27 cellular contexts compared by ENCODE assay signal in genomic region chr4:100900134-100900533, GRCh38.
"Had no signal": no experiment of that assay in that cellular context is flagged by ENCODE, and none has a peak within 500 bp of the region (broad histone marks: within the 10 kb centered on the region; RNA-seq: fewer than 3 reads in every experiment).

No MANE protein-coding gene starts in this region.

- H3K9me3 Mint-ChIP-seq: naive thymus-derived CD8-positive, alpha-beta T cell; stimulated activated naive B cell treated with anti-CD40 and anti-IgM and Interleukin-4, amounts not matched to agents 10 μg/mL and 1 μg/mL and 100 μg/mL, for 72 hours had no signal

- H3K27me3 ChIP-seq: hepatocyte, neutrophil, stomach, testis, thyroid gland, transverse colon, upper lobe of left lung, uterus had no signal

- H3K4me2 ChIP-seq: hepatocyte had no signal

- H3K4me1 Mint-ChIP-seq: neural crest cell had no signal

- H3K4me1 ChIP-seq: left ventricle myocardium inferior, parathyroid adenoma, prostate gland, stomach, testis, thyroid gland, uterus had no signal

- DNase-seq: islet precursor cell; left ventricle myocardium inferior; naive thymus-derived CD8-positive, alpha-beta T cell; occipital lobe; retina; right cardiac atrium; stimulated activated CD4-positive, alpha-beta T cell treated with anti-CD3 and anti-CD28 coated beads, Interleukin-12 subunit alpha, Interleukin-12 subunit beta, amount 100 ng/mL, for 4 hours; stimulated activated CD4-positive, alpha-beta T cell treated with anti-CD3 and anti-CD28 coated beads, Interleukin-15, amount 100 ng/mL, for 24 hours; stimulated activated CD4-positive, alpha-beta T cell treated with anti-CD3 and anti-CD28 coated beads, Interleukin-2, amount 100 ng/mL, for 24 hours; stimulated activated CD4-positive, alpha-beta T cell treated with anti-CD3 and anti-CD28 coated beads, Interleukin-4, amount 100 ng/mL, for 1 hour; stimulated activated naive B cell treated with anti-CD40 and anti-IgM and Interleukin-4, amounts not matched to agents 10 μg/mL and 1 μg/mL and 100 μg/mL, for 72 hours; stimulated activated naive CD8-positive, alpha-beta T cell treated with anti-CD3 and anti-CD28 coated beads, Interleukin-15, Interleukin-2, amounts not matched to agents 100 U/mL and 50 U/mL, for 24 hours; stomach; testis; thyroid gland; transverse colon; upper lobe of left lung; uterus had no signal

- H3K36me3 Mint-ChIP-seq: naive thymus-derived CD8-positive, alpha-beta T cell; stimulated activated naive B cell treated with anti-CD40 and anti-IgM and Interleukin-4, amounts not matched to agents 10 μg/mL and 1 μg/mL and 100 μg/mL, for 72 hours had no signal

- H3K27ac Mint-ChIP-seq: naive thymus-derived CD8-positive, alpha-beta T cell; nephron; stimulated activated naive B cell treated with anti-CD40 and anti-IgM and Interleukin-4, amounts not matched to agents 10 μg/mL and 1 μg/mL and 100 μg/mL, for 72 hours had no signal

- ATAC-seq: naive thymus-derived CD8-positive, alpha-beta T cell; right cardiac atrium; sciatic nerve; stimulated activated naive B cell treated with anti-CD40 and anti-IgM and Interleukin-4, amounts not matched to agents 10 μg/mL and 1 μg/mL and 100 μg/mL, for 72 hours; stimulated activated naive CD8-positive, alpha-beta T cell treated with anti-CD3 and anti-CD28 coated beads, Interleukin-15, Interleukin-2, amounts not matched to agents 100 U/mL and 50 U/mL, for 24 hours had no signal

- H3K27ac ChIP-seq: hepatocyte, left ventricle myocardium inferior, neutrophil, parathyroid adenoma, prostate gland, skin epidermis, stomach, testis, thyroid gland, transverse colon, upper lobe of left lung, uterus had no signal

- H3K9me3 ChIP-seq: left ventricle myocardium inferior, neutrophil, prostate gland, stomach, testis, thyroid gland, transverse colon, upper lobe of left lung, uterus had no signal

- H2AFZ ChIP-seq: hepatocyte, parathyroid adenoma had no signal

- H3K4me3 Mint-ChIP-seq: naive thymus-derived CD8-positive, alpha-beta T cell; nephron; neural crest cell; stimulated activated naive B cell treated with anti-CD40 and anti-IgM and Interleukin-4, amounts not matched to agents 10 μg/mL and 1 μg/mL and 100 μg/mL, for 72 hours had no signal

- H3K79me2 ChIP-seq: hepatocyte, parathyroid adenoma had no signal

- H3K36me3 ChIP-seq: left ventricle myocardium inferior, neutrophil, prostate gland, stomach, thyroid gland, transverse colon, upper lobe of left lung, uterus had no signal

- H3K9ac ChIP-seq: parathyroid adenoma had no signal

- H3K4me3 ChIP-seq: hepatocyte, left ventricle myocardium inferior, lung, prostate gland, skin epidermis, stomach, testis, thyroid gland, transverse colon, upper lobe of left lung, uterus had no signal
